In the genomic region with DNA sequence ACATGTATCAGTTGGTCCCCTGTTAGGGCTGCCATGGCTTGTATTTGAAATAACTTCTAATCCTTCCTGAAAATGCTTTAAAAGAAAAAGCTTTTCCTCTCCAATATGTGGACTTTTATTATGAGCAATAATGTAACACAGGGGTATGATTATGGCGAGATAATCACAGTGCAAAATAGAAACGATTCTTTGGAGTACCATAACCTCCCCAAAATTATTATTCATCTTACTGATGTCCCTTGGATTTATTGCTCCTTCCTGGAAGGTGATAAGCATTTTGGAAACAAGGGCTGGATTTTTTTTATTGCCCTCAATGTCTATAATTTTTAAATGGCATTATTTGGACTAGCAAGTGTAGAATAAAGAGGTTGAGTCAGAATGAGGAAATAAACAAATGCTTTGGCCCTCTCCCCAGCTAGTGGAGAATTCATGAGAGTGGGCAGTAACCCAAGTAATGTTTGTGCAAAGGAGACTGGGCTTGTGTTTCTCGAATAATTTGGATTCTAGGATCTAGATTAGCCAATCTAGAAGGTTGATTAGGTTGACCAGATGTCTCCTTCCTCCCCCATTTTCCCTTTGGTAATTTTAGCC, we compare ENCODE assay signal across 25 cellular contexts.
DNase-seq lines count a peak whose midpoint lies in the region; ATAC-seq and TF ChIP-seq lines count a peak whose summit lies in the region.
"Had no signal": no experiment of that assay in that cellular context is flagged by ENCODE, and none has a peak within 500 bp of the region (broad histone marks: within the 10 kb centered on the region; RNA-seq: fewer than 3 reads in every experiment).

No MANE protein-coding gene starts in this region.

- H3K18ac ChIP-seq in mesendoderm (ENCODE audit: low read length): no peak overlapping the region

- no peaks in the 10 kb centered on the region for H3K27me3 Mint-ChIP-seq in brain
- peaks cover 19% of the 10 kb centered on the region for H3K27me3 Mint-ChIP-seq in activated T-cell treated with anti-CD3 and anti-CD28 coated beads, Interleukin-2, amount 50 U/mL, for 72 hours (ENCODE audit: low read depth)

- H3K27me3 ChIP-seq in prostate gland (replicated peaks; ENCODE audit: insufficient read depth) (no peaks in the 10 kb centered on the region), mesendoderm (ENCODE audit: insufficient read depth, low read length, poor library complexity) (no peaks in the 10 kb centered on the region)
- H3K27me3 ChIP-seq: BLaER1, Peyer's patch, SJSA1 had no signal

- H3K4me2 ChIP-seq in mesendoderm (ENCODE audit: low read length): no peak overlapping the region
- H3K4me2 ChIP-seq: BLaER1 had no signal

- H3K36me3 Mint-ChIP-seq in brain: no peaks in the 10 kb centered on the region
- H3K36me3 Mint-ChIP-seq in activated T-cell treated with anti-CD3 and anti-CD28 coated beads, Interleukin-2, amount 50 U/mL, for 72 hours (ENCODE audit: insufficient read depth in 2 of 2): no peaks in the 10 kb centered on the region
- H3K36me3 Mint-ChIP-seq: CD8-positive, alpha-beta T cell; IgD-negative memory B cell had no signal

- H3K4me1 Mint-ChIP-seq in brain: no peaks in the 10 kb centered on the region
- no peaks in the 10 kb centered on the region for H3K4me1 Mint-ChIP-seq in activated T-cell treated with anti-CD3 and anti-CD28 coated beads, Interleukin-2, amount 50 U/mL, for 72 hours (ENCODE audit: low read depth)
- H3K4me1 Mint-ChIP-seq: IgD-negative memory B cell had no signal

- no peaks in the 10 kb centered on the region for H3K36me3 ChIP-seq in prostate gland
- H3K36me3 ChIP-seq in mesendoderm (ENCODE audit: control insufficient read depth, insufficient read depth, low read length): no peaks in the 10 kb centered on the region
- H3K36me3 ChIP-seq: BLaER1, Peyer's patch, SJSA1 had no signal

- H3K56ac ChIP-seq in mesendoderm (ENCODE audit: low read length): no peak overlapping the region

- H3K9me3 ChIP-seq in prostate gland: no peaks in the 10 kb centered on the region
- H3K9me3 ChIP-seq: BLaER1, Peyer's patch, SJSA1 had no signal

- ATAC-seq in activated T-cell treated with anti-CD3 and anti-CD28 coated beads, Interleukin-2, amount 50 U/mL, for 72 hours (replicated peaks in 1 of 2): no peak
- ATAC-seq: CD8-positive, alpha-beta T cell; GM12878 had no signal

- H3K4me3 ChIP-seq in fibroblast of the aortic adventitia (ENCODE audit: low read depth, low read length) (no peak overlapping the region), prostate gland (no peak overlapping the region), mesendoderm (ENCODE audit: low read length) (no peak overlapping the region)
- H3K4me3 ChIP-seq: BLaER1, GM12878, Peyer's patch, SJSA1 had no signal

- no peak overlapping the region for H2BK5ac ChIP-seq in mesendoderm (ENCODE audit: low read length)

- TF ChIP-seq CTCF in C4-2B (conservative IDR thresholded peaks at IDR 0.05): no peak
- TF ChIP-seq CTCF in brain (conservative IDR thresholded peaks at IDR 0.05): no peak
- no peak for TF ChIP-seq CTCF in fibroblast of the aortic adventitia (IDR thresholded peaks at IDR 0.05; ENCODE audit: insufficient read depth, low read length)
- TF ChIP-seq CTCF in prostate gland (IDR thresholded peaks at IDR 0.05): no peak

- no peak overlapping the region for H3K23ac ChIP-seq in mesendoderm (ENCODE audit: low read length)

- no peak overlapping the region for H4K5ac ChIP-seq in mesendoderm (ENCODE audit: low read length)

- WGBS in prostate gland: 12% methylated on average over 3 of the region's 3 CpGs
- no CpG with 5 or more reads among the region's 3 CpGs for WGBS in mesendoderm (ENCODE audit: extremely low coverage, insufficient coverage, low lambda C conversion rate)

- H3K27ac ChIP-seq in C4-2B: peak overlapping the region; percentile 52; the same call in 1 of the 2 replicates
- H3K27ac ChIP-seq in prostate gland: no peak overlapping the region
- H3K27ac ChIP-seq in mesendoderm (ENCODE audit: low read depth, low read length): no peak overlapping the region
- H3K27ac ChIP-seq: BLaER1, SJSA1 had no signal

- intact Hi-C loops in prostate gland (cut with DNase I): no loop called here

- H3K79me1 ChIP-seq in mesendoderm (ENCODE audit: low read length): no peaks in the 10 kb centered on the region

- no peak overlapping the region for H3K9ac ChIP-seq in mesendoderm (ENCODE audit: low read length)
- H3K9ac ChIP-seq: BLaER1 had no signal

- no peak overlapping the region for H2AK5ac ChIP-seq in mesendoderm (ENCODE audit: low read length)

- H3K79me2 ChIP-seq in mesendoderm (ENCODE audit: control insufficient read depth, insufficient read depth, low read length): no peaks in the 10 kb centered on the region

- H3K27ac Mint-ChIP-seq in brain: peak overlapping the region in 3 of 5 experiments; percentile 42 to 82 (median 80)
- H3K27ac Mint-ChIP-seq in activated T-cell treated with anti-CD3 and anti-CD28 coated beads, Interleukin-2, amount 50 U/mL, for 72 hours: no peak overlapping the region
- H3K27ac Mint-ChIP-seq: CD8-positive, alpha-beta T cell; HFFc6; IgD-negative memory B cell had no signal

- no peaks in the 10 kb centered on the region for H3K4me1 ChIP-seq in prostate gland (replicated peaks)
- H3K4me1 ChIP-seq in mesendoderm (ENCODE audit: control insufficient read depth, low read depth, low read length): peaks cover 2% of the 10 kb centered on the region
- H3K4me1 ChIP-seq: BLaER1, Peyer's patch, SJSA1 had no signal

- H3K4me3 Mint-ChIP-seq in brain: no peak overlapping the region
- no peak overlapping the region for H3K4me3 Mint-ChIP-seq in activated T-cell treated with anti-CD3 and anti-CD28 coated beads, Interleukin-2, amount 50 U/mL, for 72 hours
- H3K4me3 Mint-ChIP-seq: CD8-positive, alpha-beta T cell; HFFc6; IgD-negative memory B cell had no signal

- no peak overlapping the region for H2BK120ac ChIP-seq in mesendoderm (ENCODE audit: low read depth, low read length)

- H3K4ac ChIP-seq in mesendoderm (ENCODE audit: low read depth, low read length): no peak overlapping the region

- H2BK15ac ChIP-seq in mesendoderm (replicated peaks; ENCODE audit: low read depth): no peak overlapping the region

- no peak overlapping the region for H4K8ac ChIP-seq in mesendoderm (ENCODE audit: low read depth, low read length)

- TF ChIP-seq POLR2A in prostate gland (IDR thresholded peaks at IDR 0.05): no peak

- peaks cover 6 to 26% (median 14%) of the 10 kb centered on the region in 5 experiments for H3K9me3 Mint-ChIP-seq in brain
- H3K9me3 Mint-ChIP-seq in activated T-cell treated with anti-CD3 and anti-CD28 coated beads, Interleukin-2, amount 50 U/mL, for 72 hours: no peaks in the 10 kb centered on the region
- H3K9me3 Mint-ChIP-seq: CD8-positive, alpha-beta T cell had no signal

- DNase-seq in fibroblast of the aortic adventitia (ENCODE audit: low read depth): peak; percentile 63
- DNase-seq in prostate gland (ENCODE audit: low spot score): peak; percentile 24
- no peak for DNase-seq in UCSD-AML1 (lab: John Stamatoyannopoulos, UW; ENCODE audit: unreplicated experiment)
- DNase-seq in activated T-cell treated with anti-CD3 and anti-CD28 coated beads, Interleukin-2, amount 50 U/mL, for 72 hours: no peak
- DNase-seq in mesendoderm: no peak
- DNase-seq in NCI-H187 treated with DMSO at 0.1 percent for 48 hours (lab: John Stamatoyannopoulos, UW): no peak
- DNase-seq: Calu3; CD8-positive, alpha-beta T cell; GF-D8; HFFc6; Karpas-422; MM.1S; NCI-H1092 treated with DMSO at 0.1 percent for 48 hours; NCI-H146; NCI-H2081; NCI-H2171 treated with DMSO at 0.1 percent for 48 hours; NCI-H748 treated with DMSO at 0.1 percent for 48 hours; NK-92 treated with Interleukin-12 subunit alpha and Interleukin-12 subunit beta, amount 100 ng/mL, for 24 hours; Peyer's patch had no signal

Comparison
In these comparisons a context has a peak if more than half of its experiments do, and no peak if none do; other contexts are left out.
1. DNase-seq: peak in fibroblast of the aortic adventitia (single experiment) and prostate gland (single experiment); none in UCSD-AML1 (single experiment), activated T-cell treated with anti-CD3 and anti-CD28 coated beads, Interleukin-2, amount 50 U/mL, for 72 hours (0 of 2), mesendoderm (single experiment) and NCI-H187 treated with DMSO at 0.1 percent for 48 hours (single experiment).